In the genomic region with DNA sequence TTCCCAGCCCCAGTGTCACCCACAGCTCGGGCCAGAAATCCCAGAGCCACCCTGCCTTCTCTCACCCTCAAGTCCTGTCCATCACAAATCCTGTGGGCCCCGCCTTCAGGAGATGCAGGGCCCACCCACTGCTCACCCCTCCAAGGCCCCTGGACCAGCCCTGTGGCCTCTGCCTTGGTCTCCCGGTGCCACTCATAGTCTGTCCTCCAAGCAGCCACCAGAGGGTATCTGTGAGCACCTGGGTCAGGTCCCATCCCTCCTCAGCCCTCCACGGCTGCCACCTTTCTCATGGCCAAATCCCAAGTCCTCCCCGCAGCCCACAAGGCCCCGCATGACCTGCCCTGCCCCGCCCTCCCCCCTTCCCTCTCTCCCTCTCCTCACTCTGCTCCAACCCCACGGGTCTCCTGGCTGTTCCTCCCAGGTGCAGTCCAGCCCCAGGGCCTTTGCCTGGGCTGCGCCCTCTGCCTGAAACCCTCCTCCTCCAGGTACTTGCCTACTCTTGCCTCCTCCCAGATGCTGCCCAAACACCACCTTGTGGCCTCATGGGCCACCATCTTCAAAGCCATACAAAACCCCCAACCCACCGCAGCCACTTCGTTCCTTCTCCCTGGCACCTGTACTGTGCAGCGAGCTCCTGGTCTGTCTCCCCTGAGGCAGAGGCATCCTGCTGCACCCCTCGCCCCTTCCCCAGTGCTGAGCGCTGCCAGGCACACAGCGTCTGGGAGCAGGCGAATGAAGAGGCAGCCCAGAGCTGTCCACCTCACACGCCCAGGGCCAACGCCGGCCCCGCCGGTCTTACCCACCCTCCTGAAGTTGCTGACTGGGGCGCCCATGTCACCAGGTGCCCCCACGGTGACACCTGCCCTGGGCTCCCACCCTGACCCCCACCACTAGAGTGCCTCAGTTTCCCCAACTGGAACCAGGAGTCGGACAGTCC, we compare ENCODE assay signal across 2 cellular contexts.
TF ChIP-seq lines count a peak whose summit lies in the region.

No MANE protein-coding gene starts in this region.

TF ChIP-seq in GM12878, 131 proteins besides CTCF, POLR2A, EP300 and RAD21:
- TF ChIP-seq RCOR1 (conservative IDR thresholded peaks at IDR 0.05; ENCODE audit: low read depth, low read length) (no peak), SMC3 (IDR thresholded peaks at IDR 0.05; ENCODE audit: borderline replicate concordance, low read length) (peak; percentile 59), PKNOX1 (IDR thresholded peaks at IDR 0.05) (peak; percentile 47; the same call in 1 of the 2 replicates)

TF ChIP-seq in HepG2, 621 proteins besides CTCF, POLR2A, EP300 and RAD21:
- TF ChIP-seq NFE2 (CRISPR knock-in tag; IDR thresholded peaks at IDR 0.05): no peak
- peak; percentile 22; the same call in 1 of the 2 replicates for TF ChIP-seq STAG1 (CRISPR knock-in tag; IDR thresholded peaks at IDR 0.05)
- TF ChIP-seq GZF1 (CRISPR knock-in tag; IDR thresholded peaks at IDR 0.05): no peak
- TF ChIP-seq SIX4 (CRISPR knock-in tag; IDR thresholded peaks at IDR 0.05): no peak
- no peak for TF ChIP-seq ZNF570 (CRISPR knock-in tag; IDR thresholded peaks at IDR 0.05; ENCODE audit: borderline replicate concordance)
- peak; percentile 46; the same call in 1 of the 2 replicates for TF ChIP-seq SMC3 (IDR thresholded peaks at IDR 0.05; ENCODE audit: low read length)
- TF ChIP-seq PCBP1 (IDR thresholded peaks at IDR 0.05; ENCODE audit: borderline replicate concordance, low read depth, low read length): peak; percentile 70; the same call in 1 of the 2 replicates
- TF ChIP-seq DR1 (CRISPR knock-in tag; IDR thresholded peaks at IDR 0.05): no peak
- peak; percentile 34 for TF ChIP-seq RBM22 (optimal IDR thresholded peaks at IDR 0.05; ENCODE audit: low read length)
- no peak for TF ChIP-seq ZNF160 (CRISPR knock-in tag; IDR thresholded peaks at IDR 0.05)
- TF ChIP-seq, protein P1, sequence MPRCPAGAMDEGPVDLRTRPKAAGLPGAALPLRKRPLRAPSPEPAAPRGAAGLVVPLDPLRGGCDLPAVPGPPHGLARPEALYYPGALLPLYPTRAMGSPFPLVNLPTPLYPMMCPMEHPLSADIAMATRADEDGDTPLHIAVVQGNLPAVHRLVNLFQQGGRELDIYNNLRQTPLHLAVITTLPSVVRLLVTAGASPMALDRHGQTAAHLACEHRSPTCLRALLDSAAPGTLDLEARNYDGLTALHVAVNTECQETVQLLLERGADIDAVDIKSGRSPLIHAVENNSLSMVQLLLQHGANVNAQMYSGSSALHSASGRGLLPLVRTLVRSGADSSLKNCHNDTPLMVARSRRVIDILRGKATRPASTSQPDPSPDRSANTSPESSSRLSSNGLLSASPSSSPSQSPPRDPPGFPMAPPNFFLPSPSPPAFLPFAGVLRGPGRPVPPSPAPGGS (CRISPR knock-in tag; IDR thresholded peaks at IDR 0.05): no peak
- TF ChIP-seq MIER3 (CRISPR knock-in tag; IDR thresholded peaks at IDR 0.05; ENCODE audit: borderline replicate concordance): no peak
- peak; percentile 90 for TF ChIP-seq ZSCAN25 (CRISPR knock-in tag; IDR thresholded peaks at IDR 0.05)
- TF ChIP-seq MYNN (CRISPR knock-in tag; IDR thresholded peaks at IDR 0.05; ENCODE audit: low read depth): no peak
- no peak for TF ChIP-seq ZNF773 (CRISPR knock-in tag; IDR thresholded peaks at IDR 0.05; ENCODE audit: borderline replicate concordance)
- 0 out of 2 replicates have a peak, but pooled peaks have one; percentile 22 for TF ChIP-seq ZNF891 (CRISPR knock-in tag; IDR thresholded peaks at IDR 0.05)
- TF ChIP-seq HNRNPK (IDR thresholded peaks at IDR 0.05; ENCODE audit: low read depth, low read length, poor library complexity, severe bottlenecking): peak; percentile 31
- no peak for TF ChIP-seq ZNF605 (CRISPR knock-in tag; IDR thresholded peaks at IDR 0.05)
- TF ChIP-seq ZNF263 (CRISPR knock-in tag; IDR thresholded peaks at IDR 0.05): peak; percentile 77
- no peak for TF ChIP-seq ZNF260 (CRISPR knock-in tag; IDR thresholded peaks at IDR 0.05; ENCODE audit: borderline replicate concordance, low read depth)
